Comparison of ENCODE assay signal across 8 cellular contexts in genomic region chr7:140924019-140924820, GRCh38. TPM values are rescaled to one million over a fixed set of nuclear protein-coding genes. Genes with fewer than 3 reads are reported as not detected.
DNase-seq lines count a peak whose midpoint lies in the region; ATAC-seq and TF ChIP-seq lines count a peak whose summit lies in the region.

No MANE protein-coding gene starts in this region.

- TF ChIP-seq CTCF in GM13977 (IDR thresholded peaks at IDR 0.05; ENCODE audit: extremely low read depth, insufficient read depth, missing control alignments) (peak; percentile 59), astrocyte of the cerebellum (IDR thresholded peaks at IDR 0.05; ENCODE audit: low read depth, low read length, missing control alignments) (peak; percentile 59)

- ATAC-seq in HG02642 (IDR thresholded peaks at IDR 0.05; ENCODE audit: poor library complexity, unreplicated experiment) (peak; percentile 88), sciatic nerve (peak; percentile 82)

- DNase-seq in GM13977 (ENCODE audit: low spot score) (peak; percentile 82), NCI-H1105 (lab: John Stamatoyannopoulos, UW) (peak; percentile 70), T-helper 22 cell (ENCODE audit: low read depth) (peak; percentile 80), astrocyte of the cerebellum (ENCODE audit: low read depth) (peak; percentile 29), hypothalamus (lab: John Stamatoyannopoulos, UW) (peak; percentile 24 to 88 (median 76)), sciatic nerve (ENCODE audit: low spot score) (peak; percentile 86), KG1 (lab: John Stamatoyannopoulos, UW) (no peak)

- in situ Hi-C loops in GM13977 (cut with MboI; ENCODE audit: low pct_unique_long_range_greater_than_20kb, low sequenced_read_pairs, unreplicated experiment) (no loop called here), astrocyte of the cerebellum (cut with HindIII; ENCODE audit: low sequenced_read_pairs) (no loop called here)

- intact Hi-C loops in sciatic nerve (cut with DNase I), result no loop called here

- peak overlapping the region; percentile 90 for H3K4me3 ChIP-seq in astrocyte of the cerebellum (ENCODE audit: low read depth, low read length)

RNA-seq across cellular contexts. Expression of gene BRAF, which starts 0.5 kb away (rescaled TPM):
- total RNA-seq in sciatic nerve, result 54.7 TPM
